Comparison of ENCODE assay signal across 1 cellular context in genomic region chr12:77133566-77133965, GRCh38.
A peak's percentile ranks its signal among the peaks of the same experiment; 100 is the strongest.
TF ChIP-seq lines count a peak whose summit lies in the region.

No MANE protein-coding gene starts in this region.

TF ChIP-seq in WTC11, 78 proteins besides CTCF, POLR2A, EP300 and RAD21 (continued from another document):
- peak; percentile 54; the same call in 1 of the 2 replicates for TF ChIP-seq ARID4B (CRISPR knock-in tag; IDR thresholded peaks at IDR 0.05; ENCODE audit: borderline replicate concordance)
